Comparison of ENCODE assay signal across 13 cellular contexts in the genomic region with DNA sequence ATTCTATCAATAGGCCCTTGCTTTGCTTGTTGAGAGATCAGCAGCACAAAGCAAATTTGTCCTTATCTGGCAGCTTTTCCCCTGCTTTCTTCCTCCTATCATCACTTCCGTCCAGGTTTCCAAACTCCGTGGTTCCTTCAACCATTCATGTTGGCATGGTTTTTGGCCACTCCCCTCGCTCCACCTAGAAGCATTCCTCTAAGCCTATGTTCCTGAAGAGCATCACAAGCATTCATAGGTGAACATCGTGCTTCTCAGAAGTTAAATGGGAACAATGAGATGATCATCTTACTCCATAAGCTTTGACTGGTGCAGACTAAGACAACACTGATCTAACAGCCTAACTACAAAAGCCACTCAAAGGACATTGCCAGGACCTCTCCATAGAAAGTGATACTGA.
DNase-seq lines count a peak whose midpoint lies in the region; ATAC-seq and TF ChIP-seq lines count a peak whose summit lies in the region.
"Had no signal": no experiment of that assay in that cellular context is flagged by ENCODE, and none has a peak within 500 bp of the region (broad histone marks: within the 10 kb centered on the region; RNA-seq: fewer than 3 reads in every experiment).

No MANE protein-coding gene starts in this region.

- H3K27ac Mint-ChIP-seq in activated naive CD8-positive, alpha-beta T cell treated with anti-CD3 and anti-CD28 coated beads, Interleukin-2, amount 10 ng/mL, durations not matched to agents 7 days and 5 days, result peak overlapping the region; percentile 90
- H3K27ac Mint-ChIP-seq in naive thymus-derived CD4-positive, alpha-beta T cell, result peak overlapping the region; percentile 93 to 99 (median 97)

- peak overlapping the region; percentile 98 for H3K4me3 Mint-ChIP-seq in activated naive CD8-positive, alpha-beta T cell treated with anti-CD3 and anti-CD28 coated beads, Interleukin-2, amount 10 ng/mL, durations not matched to agents 7 days and 5 days
- H3K4me3 Mint-ChIP-seq in naive thymus-derived CD4-positive, alpha-beta T cell, result peak overlapping the region; percentile 93 to 100 (median 98)

- POLR2A ChIA-PET in activated naive CD8-positive, alpha-beta T cell treated with anti-CD3 and anti-CD28 coated beads, Interleukin-2, amount 10 ng/mL, durations not matched to agents 7 days and 5 days (lab: Charles Lee), result interaction anchor here (0.6 to 34.4 kb wide), 10 partner anchors 9 to 329 kb away, joined by 3 to 716 read pairs (median 9); no protein-coding TSS in a partner anchor
- POLR2A ChIA-PET in naive thymus-derived CD4-positive, alpha-beta T cell (lab: Charles Lee), result interaction anchor here (0.7 to 30.8 kb wide), 13 partner anchors 15 to 208 kb away, joined by 3 to 691 read pairs (median 8); no protein-coding TSS in a partner anchor

- H3K27me3 ChIP-seq in left ventricle myocardium inferior (ENCODE audit: low read depth) (no peaks in the 10 kb centered on the region), uterus (no peaks in the 10 kb centered on the region), foreskin keratinocyte (no peaks in the 10 kb centered on the region)
- H3K27me3 ChIP-seq in naive thymus-derived CD4-positive, alpha-beta T cell (ENCODE audit: control insufficient read depth in 2 of 2, insufficient read depth in 2 of 2, low read length in 2 of 2), result no peaks in the 10 kb centered on the region

- H3K4me1 ChIP-seq in left ventricle myocardium inferior (peaks cover 100% of the 10 kb centered on the region), uterus (peaks cover 14 to 18% of the 10 kb centered on the region in 2 donors), foreskin keratinocyte (peaks cover 48% of the 10 kb centered on the region)
- peaks cover 96 to 98% of the 10 kb centered on the region in 2 donors for H3K4me1 ChIP-seq in naive thymus-derived CD4-positive, alpha-beta T cell (ENCODE audit: control insufficient read depth in 2 of 2, insufficient read depth in 2 of 2, low read length in 2 of 2)

- H3K4me3 ChIP-seq in left ventricle myocardium inferior (peak overlapping the region; percentile 25), uterus (no peak overlapping the region)
- peak overlapping the region; percentile 15 for H3K4me3 ChIP-seq in naive thymus-derived CD4-positive, alpha-beta T cell (ENCODE audit: low read length)
- H3K4me3 ChIP-seq: cardiac muscle cell, lower lobe of right lung had no signal

- H3K9me3 Mint-ChIP-seq in activated naive CD8-positive, alpha-beta T cell treated with anti-CD3 and anti-CD28 coated beads, Interleukin-2, amount 10 ng/mL, durations not matched to agents 7 days and 5 days, result no peaks in the 10 kb centered on the region
- no peaks in the 10 kb centered on the region for H3K9me3 Mint-ChIP-seq in naive thymus-derived CD4-positive, alpha-beta T cell

- CTCF ChIA-PET in naive thymus-derived CD4-positive, alpha-beta T cell (lab: Charles Lee), result interaction anchor here (1.0 to 2.0 kb wide), 8 partner anchors 9 to 211 kb away, joined by 3 to 6 read pairs (median 4); no protein-coding TSS in a partner anchor

- TF ChIP-seq CTCF in left ventricle myocardium inferior (IDR thresholded peaks at IDR 0.05; ENCODE audit: borderline replicate concordance), result no peak
- TF ChIP-seq CTCF in uterus (IDR thresholded peaks at IDR 0.05), result no peak
- no peak for TF ChIP-seq CTCF in foreskin keratinocyte (conservative IDR thresholded peaks at IDR 0.05)

- H3K36me3 ChIP-seq in left ventricle myocardium inferior (no peaks in the 10 kb centered on the region), uterus (no peaks in the 10 kb centered on the region)
- H3K36me3 ChIP-seq in naive thymus-derived CD4-positive, alpha-beta T cell (ENCODE audit: control insufficient read depth in 2 of 3, insufficient read depth in 3 of 3, low read length in 3 of 3), result peaks cover 4 to 14% (median 5%) of the 10 kb centered on the region in 3 experiments
- H3K36me3 ChIP-seq: cardiac muscle cell had no signal

- ATAC-seq in left ventricle myocardium superior (no peak), foreskin keratinocyte (no peak)
- peak; percentile 7 for ATAC-seq in activated naive CD8-positive, alpha-beta T cell treated with anti-CD3 and anti-CD28 coated beads, Interleukin-2, amount 10 ng/mL, durations not matched to agents 7 days and 5 days (ENCODE audit: low read depth)
- no peak for ATAC-seq in naive thymus-derived CD4-positive, alpha-beta T cell
- ATAC-seq: lower lobe of right lung had no signal

- TF ChIP-seq POLR2A in uterus (IDR thresholded peaks at IDR 0.05), result no peak

- no peaks in the 10 kb centered on the region for H3K9me3 ChIP-seq in left ventricle myocardium inferior (replicated peaks)
- H3K9me3 ChIP-seq in naive thymus-derived CD4-positive, alpha-beta T cell (ENCODE audit: control insufficient read depth in 2 of 3, low read length in 3 of 3), result no peaks in the 10 kb centered on the region
- H3K9me3 ChIP-seq in uterus, result no peaks in the 10 kb centered on the region
- H3K9me3 ChIP-seq: lower lobe of right lung had no signal

- no peaks in the 10 kb centered on the region for H3K27me3 Mint-ChIP-seq in activated naive CD8-positive, alpha-beta T cell treated with anti-CD3 and anti-CD28 coated beads, Interleukin-2, amount 10 ng/mL, durations not matched to agents 7 days and 5 days
- H3K27me3 Mint-ChIP-seq in naive thymus-derived CD4-positive, alpha-beta T cell, result no peaks in the 10 kb centered on the region

- intact Hi-C loops in left ventricle myocardium inferior (cut with micrococcal nuclease) (no loop called here), left ventricle myocardium superior (cut with micrococcal nuclease) (no loop called here), uterus (cut with DNase I; ENCODE audit: low total_unique reads) (no loop called here)
- intact Hi-C loops in naive thymus-derived CD4-positive, alpha-beta T cell (cut with micrococcal nuclease), result loop anchor here (1.0 to 10.0 kb wide), 6 partner anchors 18 to 306 kb away; no protein-coding TSS in a partner anchor

- peaks cover 51% of the 10 kb centered on the region for H3K36me3 Mint-ChIP-seq in activated naive CD8-positive, alpha-beta T cell treated with anti-CD3 and anti-CD28 coated beads, Interleukin-2, amount 10 ng/mL, durations not matched to agents 7 days and 5 days
- peaks cover 27 to 63% (median 42%) of the 10 kb centered on the region in 5 donors for H3K36me3 Mint-ChIP-seq in naive thymus-derived CD4-positive, alpha-beta T cell

- DNase-seq in left ventricle myocardium inferior (no peak), left ventricle myocardium superior (no peak), uterus (no peak), mucosa of gallbladder (ENCODE audit: low spot score) (no peak), foreskin keratinocyte (no peak), SK-N-DZ (ENCODE audit: low spot score) (no peak)
- no peak for DNase-seq in activated naive CD8-positive, alpha-beta T cell treated with anti-CD3 and anti-CD28 coated beads, Interleukin-2, amount 10 ng/mL, durations not matched to agents 7 days and 5 days
- peak in 1 of 9 donors; percentile 15 for DNase-seq in naive thymus-derived CD4-positive, alpha-beta T cell
- DNase-seq: C1 segment of cervical spinal cord, lower lobe of right lung, NCI-H1694 treated with DMSO at 0.1 percent for 48 hours, small intestine had no signal

- peaks cover 90% of the 10 kb centered on the region for H3K4me1 Mint-ChIP-seq in activated naive CD8-positive, alpha-beta T cell treated with anti-CD3 and anti-CD28 coated beads, Interleukin-2, amount 10 ng/mL, durations not matched to agents 7 days and 5 days
- H3K4me1 Mint-ChIP-seq in naive thymus-derived CD4-positive, alpha-beta T cell, result peaks cover 85 to 100% (median 97%) of the 10 kb centered on the region in 7 donors

- peak overlapping the region; percentile 97 for H3K27ac ChIP-seq in left ventricle myocardium inferior (replicated peaks)
- H3K27ac ChIP-seq in naive thymus-derived CD4-positive, alpha-beta T cell (ENCODE audit: low read depth, low read length), result peak overlapping the region; percentile 97
- peak overlapping the region; percentile 69 to 82 for H3K27ac ChIP-seq in uterus
- no peak overlapping the region for H3K27ac ChIP-seq in foreskin keratinocyte
- H3K27ac ChIP-seq: cardiac muscle cell, lower lobe of right lung had no signal

Comparison
In these comparisons a context has a peak if more than half of its experiments do, and no peak if none do; other contexts are left out.
1. H3K4me3 ChIP-seq: peak in left ventricle myocardium inferior (single experiment) and naive thymus-derived CD4-positive, alpha-beta T cell (single experiment); none in uterus (0 of 2).
2. intact Hi-C loops: an anchor here in naive thymus-derived CD4-positive, alpha-beta T cell (1.0 to 10.0 kb wide); none called in left ventricle myocardium inferior, left ventricle myocardium superior and uterus.